11 cellular contexts compared by ENCODE assay signal in the genomic region with DNA sequence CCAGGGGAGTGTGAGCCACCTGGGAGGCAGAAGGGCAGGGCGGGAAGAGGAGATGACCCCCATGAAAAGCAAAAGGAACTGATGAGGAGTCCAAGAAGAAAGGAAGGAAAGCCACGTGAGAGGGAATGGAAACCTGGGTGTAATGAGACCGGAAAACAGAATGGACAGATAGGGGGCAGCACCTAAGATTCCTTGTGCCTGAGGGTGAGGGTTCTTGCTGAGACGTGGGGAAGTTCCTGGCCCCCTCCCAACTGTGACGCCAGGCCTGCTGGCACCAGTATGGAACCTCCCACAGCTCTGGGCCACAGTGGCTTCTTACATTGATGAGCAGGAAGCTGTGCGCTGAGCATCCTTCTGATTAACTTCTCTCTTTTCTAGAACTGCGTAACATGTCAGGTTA. TPM values are rescaled to one million over a fixed set of nuclear protein-coding genes. Genes with fewer than 3 reads are reported as not detected.
A peak's percentile ranks its signal among the peaks of the same experiment; 100 is the strongest.
DNase-seq lines count a peak whose midpoint lies in the region; ATAC-seq and TF ChIP-seq lines count a peak whose summit lies in the region.
"Had no signal": no experiment of that assay in that cellular context is flagged by ENCODE, and none has a peak within 500 bp of the region (broad histone marks: within the 10 kb centered on the region; RNA-seq: fewer than 3 reads in every experiment).

No MANE protein-coding gene starts in this region.

- H3K27me3 Mint-ChIP-seq in T-helper 17 cell = no peaks in the 10 kb centered on the region

- no peak overlapping the region for H3K9ac ChIP-seq in DND-41 (ENCODE audit: low read depth, low read length)

- no peaks in the 10 kb centered on the region for H3K36me3 Mint-ChIP-seq in T-helper 17 cell (ENCODE audit: low read depth)

- no peaks in the 10 kb centered on the region for H3K4me1 ChIP-seq in DND-41 (ENCODE audit: insufficient read depth, low read length)
- H3K4me1 ChIP-seq: Peyer's patch had no signal

- H3K79me2 ChIP-seq in DND-41 (ENCODE audit: insufficient read depth, low read length) = no peaks in the 10 kb centered on the region

- TF ChIP-seq CTCF in DND-41 (IDR thresholded peaks at IDR 0.05; ENCODE audit: borderline replicate concordance, extremely low read depth, low read length, poor library complexity, severe bottlenecking) = peak; percentile 27

- H3K9me3 ChIP-seq in DND-41 (ENCODE audit: insufficient read depth, low read length, severe bottlenecking) (no peaks in the 10 kb centered on the region), T-helper 17 cell (ENCODE audit: control insufficient read depth, low read length, poor library complexity, severe bottlenecking) (no peaks in the 10 kb centered on the region)
- H3K9me3 ChIP-seq: Peyer's patch had no signal

- H3K4me3 ChIP-seq in DND-41 (ENCODE audit: low read depth in 1 of 2, low read length in 2 of 2) = no peak overlapping the region
- H3K4me3 ChIP-seq: Peyer's patch had no signal

- ATAC-seq in DND-41 (ENCODE audit: insufficient read depth, low read depth) (no peak), esophagus mucosa (no peak), T-helper 17 cell (no peak)

- no peaks in the 10 kb centered on the region for H3K36me3 ChIP-seq in DND-41 (ENCODE audit: insufficient read depth, low read length)
- H3K36me3 ChIP-seq: Peyer's patch had no signal

- no peak overlapping the region for H3K4me3 Mint-ChIP-seq in T-helper 17 cell

- no peak overlapping the region for H3K27ac ChIP-seq in DND-41 (ENCODE audit: low read length)
- H3K27ac ChIP-seq: Peyer's patch had no signal

- H3K4me1 Mint-ChIP-seq in T-helper 17 cell = peaks cover 4% of the 10 kb centered on the region

- H4K20me1 ChIP-seq in DND-41 (ENCODE audit: insufficient read depth, low read length) = no peaks in the 10 kb centered on the region

- no peak for DNase-seq in DND-41
- DNase-seq in M059J (ENCODE audit: low read depth) = peak; percentile 8
- DNase-seq in dermis blood vessel endothelial cell = peak; percentile 73
- peak; percentile 59 for DNase-seq in mucosa of gallbladder (ENCODE audit: low spot score)
- DNase-seq in NCI-H1417 treated with DMSO at 0.1 percent for 48 hours (lab: John Stamatoyannopoulos, UW) = no peak
- DNase-seq in NCI-H524 (lab: John Stamatoyannopoulos, UW) = no peak
- DNase-seq in T-helper 17 cell = no peak
- DNase-seq: activated T-cell treated with anti-CD3 and anti-CD28 coated beads, Interleukin-2, amount 50 U/mL, for 1 hour; KG1 had no signal

- no peaks in the 10 kb centered on the region for H3K27me3 ChIP-seq in DND-41 (ENCODE audit: insufficient read depth, low read length, poor library complexity)
- H3K27me3 ChIP-seq: Peyer's patch had no signal

- H3K27ac Mint-ChIP-seq in T-helper 17 cell = no peak overlapping the region

- H3K4me2 ChIP-seq in DND-41 (ENCODE audit: insufficient read depth, low read length) = no peak overlapping the region

- H2AFZ ChIP-seq in DND-41 (ENCODE audit: low read depth, low read length) = no peak overlapping the region

RNA-seq across cellular contexts. Expression of a gene that starts 30.8 kb away (rescaled TPM):
- 10.6 and 18.0 TPM in 2 replicates for total RNA-seq in M059J (2014; rRNA removed; shearing (Covaris generic))
- total RNA-seq in dermis blood vessel endothelial cell (37.1 and 63.3 TPM in 2 replicates), mucosa of gallbladder (31.5 TPM), esophagus mucosa (9.9 TPM), T-helper 17 cell (10 to 100 TPM in 1 of 2 donors, 1 to 10 TPM in 1; 2.5 to 28.3 TPM)

Comparison
In these comparisons a context has a peak if more than half of its experiments do, and no peak if none do; other contexts are left out.
1. DNase-seq: peak in M059J (single experiment), dermis blood vessel endothelial cell (single experiment) and mucosa of gallbladder (single experiment); none in DND-41 (single experiment), NCI-H1417 treated with DMSO at 0.1 percent for 48 hours (single experiment), NCI-H524 (0 of 2) and T-helper 17 cell (0 of 3).